ENCODE assay signal across 9 cellular contexts in genomic region chr11:35167451-35167954, GRCh38. TPM values are rescaled to one million over a fixed set of nuclear protein-coding genes. Genes with fewer than 3 reads are reported as not detected.
DNase-seq lines count a peak whose midpoint lies in the region; ATAC-seq and TF ChIP-seq lines count a peak whose summit lies in the region.
"Had no signal": no experiment of that assay in that cellular context is flagged by ENCODE, and none has a peak within 500 bp of the region (broad histone marks: within the 10 kb centered on the region; RNA-seq: fewer than 3 reads in every experiment).

No MANE protein-coding gene starts in this region.

- peak overlapping the region; percentile 99 to 100 for H3K27ac Mint-ChIP-seq in activated naive CD4-positive, alpha-beta T cell treated with anti-CD3 and anti-CD28 coated beads, Interleukin-2, amount 50 U/mL, for 72 hours
- peak overlapping the region; percentile 98 to 99 for H3K27ac Mint-ChIP-seq in stimulated activated naive CD8-positive, alpha-beta T cell treated with anti-CD3 and anti-CD28 coated beads, Interleukin-15, amount 100 ng/mL, for 72 hours

- no peaks in the 10 kb centered on the region for H3K27me3 ChIP-seq in HCT116 (ENCODE audit: insufficient read depth, low read length)
- H3K27me3 ChIP-seq in right atrium auricular region, result no peaks in the 10 kb centered on the region

- BruUV-seq in HCT116 (replicated peaks; lab: Mats Ljungman, UMichigan), result no TSS peak

- DNase-seq in HCT116 (ENCODE audit: low read depth, low spot score) (no peak), right atrium auricular region (ENCODE audit: low spot score) (peak; percentile 66), SHP77 (lab: John Stamatoyannopoulos, UW) (no peak)
- no peak for DNase-seq in activated naive CD4-positive, alpha-beta T cell treated with anti-CD3 and anti-CD28 coated beads, Interleukin-2, amount 50 U/mL, for 72 hours (ENCODE audit: low spot score in 2 of 2)
- no peak for DNase-seq in stimulated activated naive CD8-positive, alpha-beta T cell treated with anti-CD3 and anti-CD28 coated beads, Interleukin-15, amount 100 ng/mL, for 72 hours
- DNase-seq: NCI-H2171 had no signal

- no peaks in the 10 kb centered on the region for H3K9me3 Mint-ChIP-seq in activated naive CD4-positive, alpha-beta T cell treated with anti-CD3 and anti-CD28 coated beads, Interleukin-2, amount 50 U/mL, for 72 hours
- no peaks in the 10 kb centered on the region for H3K9me3 Mint-ChIP-seq in stimulated activated naive CD8-positive, alpha-beta T cell treated with anti-CD3 and anti-CD28 coated beads, Interleukin-15, amount 100 ng/mL, for 72 hours

- H3K4me2 ChIP-seq in HCT116 (ENCODE audit: low read length), result peak overlapping the region; percentile 72

- H3K27ac ChIP-seq in HCT116 (ENCODE audit: low read depth, low read length), result peak overlapping the region; percentile 89
- H3K27ac ChIP-seq in right atrium auricular region, result peak overlapping the region; percentile 67 to 73

- H3K4me1 ChIP-seq in HCT116 (ENCODE audit: control insufficient read depth in 1 of 2, insufficient read depth in 2 of 2, low read length in 2 of 2) (peaks cover 94 to 100% of the 10 kb centered on the region in 2 experiments), right atrium auricular region (peaks cover 0 to 50% of the 10 kb centered on the region in 2 donors)

- peak overlapping the region; percentile 58 for H3K9ac ChIP-seq in HCT116 (ENCODE audit: low read length)

- H4K20me1 ChIP-seq in HCT116 (ENCODE audit: insufficient read depth), result no peaks in the 10 kb centered on the region

- no peak overlapping the region for H2AFZ ChIP-seq in HCT116 (ENCODE audit: low read depth, low read length, poor library complexity, severe bottlenecking)

- no peaks in the 10 kb centered on the region for H3K9me2 ChIP-seq in HCT116 (ENCODE audit: insufficient read depth)

- CTCF ChIA-PET in HCT116 (lab: Charles Lee), result interaction anchor here (1.0 kb wide), 1 partner anchor 69 kb away, joined by 3 read pairs; no protein-coding TSS in a partner anchor

- no peak for TF ChIP-seq POLR2A in HCT116 (IDR thresholded peaks at IDR 0.05; ENCODE audit: borderline replicate concordance, extremely low read depth, insufficient read depth, insufficient read length)

- no peaks in the 10 kb centered on the region for H3K27me3 Mint-ChIP-seq in stimulated activated naive CD8-positive, alpha-beta T cell treated with anti-CD3 and anti-CD28 coated beads, Interleukin-15, amount 100 ng/mL, for 72 hours

- no peak for ATAC-seq in HCT116
- ATAC-seq in activated naive CD4-positive, alpha-beta T cell treated with anti-CD3 and anti-CD28 coated beads, Interleukin-2, amount 50 U/mL, for 72 hours, result no peak
- no peak for ATAC-seq in stimulated activated naive CD8-positive, alpha-beta T cell treated with anti-CD3 and anti-CD28 coated beads, Interleukin-15, amount 100 ng/mL, for 72 hours
- no peak for ATAC-seq in GM19397 (IDR thresholded peaks at IDR 0.05; ENCODE audit: unreplicated experiment)
- no peak for ATAC-seq in HG02623 (IDR thresholded peaks at IDR 0.05; ENCODE audit: unreplicated experiment)
- ATAC-seq in GM18858 (IDR thresholded peaks at IDR 0.05; ENCODE audit: unreplicated experiment), result no peak

- peaks cover 0 to 9% of the 10 kb centered on the region in 2 experiments; a peak in 1 of 4 replicates for H3K36me3 ChIP-seq in HCT116 (ENCODE audit: control insufficient read depth in 1 of 2, insufficient read depth in 2 of 2, low read length in 2 of 2)
- H3K36me3 ChIP-seq in right atrium auricular region, result no peaks in the 10 kb centered on the region

- RAD21 ChIA-PET in HCT116 (lab: Charles Lee; ENCODE audit: low non-redundant PET in 1 of 2, low total read pairs in 2 of 2, uncharacterized antibody in 2 of 2, unreplicated experiment in 2 of 2), result interaction anchor here in 1 of 2 experiments (1.1 kb wide), 1 partner anchor 241 kb away, joined by 3 read pairs; no protein-coding TSS in a partner anchor

- intact Hi-C loops in HCT116 (cut with micrococcal nuclease), result loop anchor here (10.0 kb wide), 1 partner anchor 243 kb away; no protein-coding TSS in a partner anchor

- TF ChIP-seq CTCF in HCT116 (IDR thresholded peaks at IDR 0.05 in 2 of 3, conservative IDR thresholded peaks at IDR 0.05 in 1 of 3; ENCODE audit: borderline replicate concordance in 1 of 3, insufficient read depth in 1 of 3, low read depth in 2 of 3, low read length in 2 of 3) (no peak), right atrium auricular region (IDR thresholded peaks at IDR 0.05) (no peak)

- peak overlapping the region; percentile 64 to 80 for H3K4me3 Mint-ChIP-seq in stimulated activated naive CD8-positive, alpha-beta T cell treated with anti-CD3 and anti-CD28 coated beads, Interleukin-15, amount 100 ng/mL, for 72 hours

- no peak overlapping the region for H3K4me3 ChIP-seq in HCT116 (replicated peaks in 1 of 2; ENCODE audit: low read depth in 1 of 2, low read length in 2 of 2)
- no peak overlapping the region for H3K4me3 ChIP-seq in right atrium auricular region

- H3K9me3 ChIP-seq in HCT116 (ENCODE audit: control insufficient read depth in 1 of 2, insufficient read depth in 1 of 2, low read depth in 1 of 2, low read length in 2 of 2), result no peaks in the 10 kb centered on the region
- no peaks in the 10 kb centered on the region for H3K9me3 ChIP-seq in right atrium auricular region

- POLR2A ChIA-PET in HCT116 (lab: Charles Lee), result interaction anchor here (1.2 to 1.6 kb wide), 2 partner anchors 27 to 158 kb away, joined by 3 to 6 read pairs; no protein-coding TSS in a partner anchor

- H3K79me2 ChIP-seq in HCT116 (ENCODE audit: insufficient read depth, low read length), result peaks cover 100% of the 10 kb centered on the region

- peaks cover 31 to 62% of the 10 kb centered on the region in 2 donors for H3K36me3 Mint-ChIP-seq in activated naive CD4-positive, alpha-beta T cell treated with anti-CD3 and anti-CD28 coated beads, Interleukin-2, amount 50 U/mL, for 72 hours

- peaks cover 100% of the 10 kb centered on the region for H3K4me1 Mint-ChIP-seq in stimulated activated naive CD8-positive, alpha-beta T cell treated with anti-CD3 and anti-CD28 coated beads, Interleukin-15, amount 100 ng/mL, for 72 hours

- no peak for TF ChIP-seq RAD21 in HCT116 (IDR thresholded peaks at IDR 0.05; ENCODE audit: low read depth)

TF ChIP-seq in HCT116, 20 proteins besides CTCF, POLR2A, EP300 and RAD21:
- TF ChIP-seq ZBTB33 (IDR thresholded peaks at IDR 0.05; ENCODE audit: extremely low read depth, insufficient replicate concordance, low read length) (no peak), ATF3 (IDR thresholded peaks at IDR 0.05) (no peak), FOSL1 (IDR thresholded peaks at IDR 0.05; ENCODE audit: low read depth) (no peak), YY1 (IDR thresholded peaks at IDR 0.05; ENCODE audit: extremely low read depth, insufficient replicate concordance, low read depth, low read length) (no peak), CBX3 (IDR thresholded peaks at IDR 0.05; ENCODE audit: low read depth) (no peak)

RNA-seq across cellular contexts. Expression of gene CD44, which starts 28.5 kb away (rescaled TPM):
- total RNA-seq in HCT116 (2021; ENCODE audit: unreplicated experiment) (742 TPM), right atrium auricular region (10 to 100 TPM; 26.8 to 37.3 TPM)
- 668 and 736 TPM in 2 replicates for polyA plus RNA-seq in HCT116 (2012)
- 100 to 1,000 TPM; 321 to 381 TPM for total RNA-seq in activated naive CD4-positive, alpha-beta T cell treated with anti-CD3 and anti-CD28 coated beads, Interleukin-2, amount 50 U/mL, for 72 hours

Comparison
In these comparisons a context has a peak if more than half of its experiments do, and no peak if none do; other contexts are left out.
1. RNA of gene CD44, which starts 28.5 kb away (total RNA-seq): 742 TPM in HCT116 (single experiment) and 321 to 381 TPM in activated naive CD4-positive, alpha-beta T cell treated with anti-CD3 and anti-CD28 coated beads, Interleukin-2, amount 50 U/mL, for 72 hours; 26.8 to 37.3 TPM in right atrium auricular region; every median in the first group is over 4 times any median in the second.